In genomic region chr19:44943801-44944249, GRCh38 we compare ENCODE assay signal across 1 cellular context.
TF ChIP-seq lines count a peak whose summit lies in the region.

No MANE protein-coding gene starts in this region.

TF ChIP-seq in GM12878, 131 proteins besides CTCF, POLR2A, EP300 and RAD21:
- TF ChIP-seq MXI1 (IDR thresholded peaks at IDR 0.05; ENCODE audit: low read depth, low read length): peak; percentile 74
- 0 out of 2 replicates have a peak, but pooled peaks have one; percentile 16 for TF ChIP-seq GATAD2B (conservative IDR thresholded peaks at IDR 0.05; ENCODE audit: low read depth)
- peak; percentile 37; the same call in 1 of the 2 replicates for TF ChIP-seq YY1 (IDR thresholded peaks at IDR 0.05; ENCODE audit: low read depth, low read length)
- TF ChIP-seq, protein P1, sequence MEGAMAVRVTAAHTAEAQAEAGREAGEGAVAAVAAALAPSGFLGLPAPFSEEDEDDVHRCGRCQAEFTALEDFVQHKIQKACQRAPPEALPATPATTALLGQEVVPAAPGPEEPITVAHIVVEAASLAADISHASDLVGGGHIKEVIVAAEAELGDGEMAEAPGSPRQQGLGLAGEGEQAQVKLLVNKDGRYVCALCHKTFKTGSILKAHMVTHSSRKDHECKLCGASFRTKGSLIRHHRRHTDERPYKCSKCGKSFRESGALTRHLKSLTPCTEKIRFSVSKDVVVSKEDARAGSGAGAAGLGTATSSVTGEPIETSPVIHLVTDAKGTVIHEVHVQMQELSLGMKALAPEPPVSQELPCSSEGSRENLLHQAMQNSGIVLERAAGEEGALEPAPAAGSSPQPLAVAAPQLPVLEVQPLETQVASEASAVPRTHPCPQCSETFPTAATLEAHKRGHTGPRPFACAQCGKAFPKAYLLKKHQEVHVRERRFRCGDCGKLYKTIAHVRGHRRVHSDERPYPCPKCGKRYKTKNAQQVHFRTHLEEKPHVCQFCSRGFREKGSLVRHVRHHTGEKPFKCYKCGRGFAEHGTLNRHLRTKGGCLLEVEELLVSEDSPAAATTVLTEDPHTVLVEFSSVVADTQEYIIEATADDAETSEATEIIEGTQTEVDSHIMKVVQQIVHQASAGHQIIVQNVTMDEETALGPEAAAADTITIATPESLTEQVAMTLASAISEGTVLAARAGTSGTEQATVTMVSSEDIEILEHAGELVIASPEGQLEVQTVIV (IDR thresholded peaks at IDR 0.05; ENCODE audit: borderline replicate concordance, partially characterized antibody): no peak
- peak; percentile 60 to 74; a peak in 3 of 4 replicates for TF ChIP-seq BHLHE40 (IDR thresholded peaks at IDR 0.05; ENCODE audit: borderline replicate concordance in 1 of 2, low read depth in 2 of 2, low read length in 1 of 2)
- TF ChIP-seq IRF4 (IDR thresholded peaks at IDR 0.05; ENCODE audit: low read depth, low read length): 0 out of 2 replicates have a peak, but pooled peaks have one; percentile 39
- TF ChIP-seq SPI1 (IDR thresholded peaks at IDR 0.05; ENCODE audit: borderline replicate concordance, insufficient read depth, low read depth, low read length): peak; percentile 96
- peak; percentile 80; the same call in 1 of the 2 replicates for TF ChIP-seq MAX (IDR thresholded peaks at IDR 0.05; ENCODE audit: low read depth, low read length)
- no peak for TF ChIP-seq MLLT1 (IDR thresholded peaks at IDR 0.05)
- no peak for TF ChIP-seq SIX5 (IDR thresholded peaks at IDR 0.05; ENCODE audit: low read depth, low read length, severe bottlenecking)
- TF ChIP-seq SIN3A (IDR thresholded peaks at IDR 0.05; ENCODE audit: low read depth, low read length): no peak
- no peak for TF ChIP-seq ZNF217 (IDR thresholded peaks at IDR 0.05)
- TF ChIP-seq CHD2 (IDR thresholded peaks at IDR 0.05; ENCODE audit: borderline replicate concordance, low read depth, low read length): no peak
- no peak for TF ChIP-seq BMI1 (IDR thresholded peaks at IDR 0.05; ENCODE audit: borderline replicate concordance)
- TF ChIP-seq, protein P2, sequence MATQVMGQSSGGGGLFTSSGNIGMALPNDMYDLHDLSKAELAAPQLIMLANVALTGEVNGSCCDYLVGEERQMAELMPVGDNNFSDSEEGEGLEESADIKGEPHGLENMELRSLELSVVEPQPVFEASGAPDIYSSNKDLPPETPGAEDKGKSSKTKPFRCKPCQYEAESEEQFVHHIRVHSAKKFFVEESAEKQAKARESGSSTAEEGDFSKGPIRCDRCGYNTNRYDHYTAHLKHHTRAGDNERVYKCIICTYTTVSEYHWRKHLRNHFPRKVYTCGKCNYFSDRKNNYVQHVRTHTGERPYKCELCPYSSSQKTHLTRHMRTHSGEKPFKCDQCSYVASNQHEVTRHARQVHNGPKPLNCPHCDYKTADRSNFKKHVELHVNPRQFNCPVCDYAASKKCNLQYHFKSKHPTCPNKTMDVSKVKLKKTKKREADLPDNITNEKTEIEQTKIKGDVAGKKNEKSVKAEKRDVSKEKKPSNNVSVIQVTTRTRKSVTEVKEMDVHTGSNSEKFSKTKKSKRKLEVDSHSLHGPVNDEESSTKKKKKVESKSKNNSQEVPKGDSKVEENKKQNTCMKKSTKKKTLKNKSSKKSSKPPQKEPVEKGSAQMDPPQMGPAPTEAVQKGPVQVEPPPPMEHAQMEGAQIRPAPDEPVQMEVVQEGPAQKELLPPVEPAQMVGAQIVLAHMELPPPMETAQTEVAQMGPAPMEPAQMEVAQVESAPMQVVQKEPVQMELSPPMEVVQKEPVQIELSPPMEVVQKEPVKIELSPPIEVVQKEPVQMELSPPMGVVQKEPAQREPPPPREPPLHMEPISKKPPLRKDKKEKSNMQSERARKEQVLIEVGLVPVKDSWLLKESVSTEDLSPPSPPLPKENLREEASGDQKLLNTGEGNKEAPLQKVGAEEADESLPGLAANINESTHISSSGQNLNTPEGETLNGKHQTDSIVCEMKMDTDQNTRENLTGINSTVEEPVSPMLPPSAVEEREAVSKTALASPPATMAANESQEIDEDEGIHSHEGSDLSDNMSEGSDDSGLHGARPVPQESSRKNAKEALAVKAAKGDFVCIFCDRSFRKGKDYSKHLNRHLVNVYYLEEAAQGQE (IDR thresholded peaks at IDR 0.05; ENCODE audit: low read depth, low read length): no peak
- TF ChIP-seq ZBTB33 (IDR thresholded peaks at IDR 0.05): no peak
- peak; percentile 80 for TF ChIP-seq NR2F1 (conservative IDR thresholded peaks at IDR 0.05)
- TF ChIP-seq HCFC1 (IDR thresholded peaks at IDR 0.05; ENCODE audit: low read length): no peak
- no peak; the same call in none of the 2 replicates for TF ChIP-seq IKZF1 (conservative IDR thresholded peaks at IDR 0.05)
- peak; percentile 59; the same call in 1 of the 2 replicates for TF ChIP-seq NBN (IDR thresholded peaks at IDR 0.05)
- no peak for TF ChIP-seq USF2 (IDR thresholded peaks at IDR 0.05; ENCODE audit: borderline replicate concordance, low read depth, low read length)
- no peak for TF ChIP-seq BACH1 (IDR thresholded peaks at IDR 0.05; ENCODE audit: borderline replicate concordance)
- TF ChIP-seq EGR1 (IDR thresholded peaks at IDR 0.05; ENCODE audit: borderline replicate concordance in 1 of 2, low read depth in 2 of 2, low read length in 2 of 2): peak in 1 of 2 experiments; percentile 82; a peak in 2 of 3 replicates
- peak; percentile 76 for TF ChIP-seq ZNF687 (IDR thresholded peaks at IDR 0.05)
- peak; percentile 43; the same call in 1 of the 2 replicates for TF ChIP-seq RAD51 (IDR thresholded peaks at IDR 0.05)
- no peak for TF ChIP-seq PAX8 (IDR thresholded peaks at IDR 0.05)
- peak; percentile 32 for TF ChIP-seq SP1 (IDR thresholded peaks at IDR 0.05; ENCODE audit: low read depth, low read length)
- TF ChIP-seq, protein P3, sequence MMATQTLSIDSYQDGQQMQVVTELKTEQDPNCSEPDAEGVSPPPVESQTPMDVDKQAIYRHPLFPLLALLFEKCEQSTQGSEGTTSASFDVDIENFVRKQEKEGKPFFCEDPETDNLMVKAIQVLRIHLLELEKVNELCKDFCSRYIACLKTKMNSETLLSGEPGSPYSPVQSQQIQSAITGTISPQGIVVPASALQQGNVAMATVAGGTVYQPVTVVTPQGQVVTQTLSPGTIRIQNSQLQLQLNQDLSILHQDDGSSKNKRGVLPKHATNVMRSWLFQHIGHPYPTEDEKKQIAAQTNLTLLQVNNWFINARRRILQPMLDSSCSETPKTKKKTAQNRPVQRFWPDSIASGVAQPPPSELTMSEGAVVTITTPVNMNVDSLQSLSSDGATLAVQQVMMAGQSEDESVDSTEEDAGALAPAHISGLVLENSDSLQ (IDR thresholded peaks at IDR 0.05): peak; percentile 82
- peak; percentile 29 for TF ChIP-seq USF1 (IDR thresholded peaks at IDR 0.05; ENCODE audit: borderline replicate concordance, extremely low read length, insufficient read depth, low read depth, low read length)
- TF ChIP-seq ATF3 (IDR thresholded peaks at IDR 0.05; ENCODE audit: borderline replicate concordance, extremely low read depth, low read depth, low read length): no peak
